9 cellular contexts compared by ENCODE assay signal in genomic region chr3:100106094-100106493, GRCh38. TPM values are rescaled to one million over a fixed set of nuclear protein-coding genes. Genes with fewer than 3 reads are reported as not detected.
DNase-seq lines count a peak whose midpoint lies in the region; ATAC-seq and TF ChIP-seq lines count a peak whose summit lies in the region.
"Had no signal": no experiment of that assay in that cellular context is flagged by ENCODE, and none has a peak within 500 bp of the region (broad histone marks: within the 10 kb centered on the region; RNA-seq: fewer than 3 reads in every experiment).

No MANE protein-coding gene starts in this region.

- H3K27ac Mint-ChIP-seq in activated CD4-positive, alpha-beta memory T cell treated with anti-CD3 and anti-CD28 coated beads for 36 hours: peak overlapping the region; percentile 69
- H3K27ac Mint-ChIP-seq in CD8-positive, alpha-beta memory T cell: no peak overlapping the region

- no peaks in the 10 kb centered on the region for H3K27me3 Mint-ChIP-seq in activated CD4-positive, alpha-beta memory T cell treated with anti-CD3 and anti-CD28 coated beads for 36 hours
- no peaks in the 10 kb centered on the region for H3K27me3 Mint-ChIP-seq in CD8-positive, alpha-beta memory T cell

- no peak for TF ChIP-seq CTCF in KMS-11 (conservative IDR thresholded peaks at IDR 0.05; ENCODE audit: low read depth, low read length)

- no peak overlapping the region for H4K8ac ChIP-seq in mesendoderm (ENCODE audit: low read depth, low read length)

- H3K23ac ChIP-seq in mesendoderm (ENCODE audit: low read length): no peak overlapping the region

- H2BK120ac ChIP-seq in mesendoderm (ENCODE audit: low read depth, low read length): no peak overlapping the region

- no peaks in the 10 kb centered on the region for H3K9me3 ChIP-seq in CD8-positive, alpha-beta memory T cell (ENCODE audit: low read length)

- H3K36me3 ChIP-seq in KMS-11 (ENCODE audit: insufficient read depth) (no peaks in the 10 kb centered on the region), mesendoderm (ENCODE audit: control insufficient read depth, insufficient read depth, low read length) (no peaks in the 10 kb centered on the region)
- no peaks in the 10 kb centered on the region for H3K36me3 ChIP-seq in CD8-positive, alpha-beta memory T cell (ENCODE audit: insufficient read depth, low read length)

- DNase-seq in DMS153 treated with DMSO at 0.1 percent for 48 hours (lab: John Stamatoyannopoulos, UW; ENCODE audit: unreplicated experiment) (peak; percentile 28), mesendoderm (peak; percentile 51), pons (ENCODE audit: low spot score) (no peak)
- no peak for DNase-seq in activated CD4-positive, alpha-beta memory T cell treated with anti-CD3 and anti-CD28 coated beads for 36 hours
- DNase-seq in CD8-positive, alpha-beta memory T cell: no peak
- DNase-seq: DMS53; stimulated activated CD8-positive, alpha-beta memory T cell treated with anti-CD3 and anti-CD28 coated beads, Interleukin-4, amount 100 ng/mL, for 48 hours had no signal

- no peaks in the 10 kb centered on the region for H4K20me1 ChIP-seq in KMS-11 (ENCODE audit: insufficient read depth)

- no peak overlapping the region for H2AFZ ChIP-seq in KMS-11 (ENCODE audit: low read depth)

- H3K27me3 ChIP-seq in KMS-11 (ENCODE audit: insufficient read depth, low read depth) (no peaks in the 10 kb centered on the region), mesendoderm (ENCODE audit: insufficient read depth, low read length, poor library complexity) (no peaks in the 10 kb centered on the region)
- H3K27me3 ChIP-seq in CD8-positive, alpha-beta memory T cell (ENCODE audit: insufficient read depth, low read length, poor library complexity, severe bottlenecking): no peaks in the 10 kb centered on the region

- no peaks in the 10 kb centered on the region for H3K79me1 ChIP-seq in mesendoderm (ENCODE audit: low read length)

- peaks cover 2% of the 10 kb centered on the region for H3K9me3 Mint-ChIP-seq in activated CD4-positive, alpha-beta memory T cell treated with anti-CD3 and anti-CD28 coated beads for 36 hours
- H3K9me3 Mint-ChIP-seq in CD8-positive, alpha-beta memory T cell: no peaks in the 10 kb centered on the region

- H3K4me3 ChIP-seq in KMS-11 (IDR thresholded peaks at IDR 0.05; ENCODE audit: insufficient read depth, low read depth, low read length) (no peak overlapping the region), mesendoderm (ENCODE audit: low read length) (no peak overlapping the region)
- H3K4me3 ChIP-seq in CD8-positive, alpha-beta memory T cell (ENCODE audit: low read length): no peak overlapping the region

- H3K4me2 ChIP-seq in KMS-11: peak overlapping the region; percentile 83
- H3K4me2 ChIP-seq in mesendoderm (ENCODE audit: low read length): no peak overlapping the region

- no peak overlapping the region for H3K9ac ChIP-seq in KMS-11
- H3K9ac ChIP-seq in mesendoderm (ENCODE audit: low read length): no peak overlapping the region

- ATAC-seq in HG02678 (IDR thresholded peaks at IDR 0.05; ENCODE audit: unreplicated experiment): no peak

- H2AK5ac ChIP-seq in mesendoderm (ENCODE audit: low read length): no peak overlapping the region

- no peak overlapping the region for H3K56ac ChIP-seq in mesendoderm (ENCODE audit: low read length)

- no peak overlapping the region for H2BK5ac ChIP-seq in mesendoderm (ENCODE audit: low read length)

- CTCF ChIA-PET in activated CD4-positive, alpha-beta memory T cell treated with anti-CD3 and anti-CD28 coated beads for 36 hours (lab: Charles Lee): no interaction called here
- CTCF ChIA-PET in CD8-positive, alpha-beta memory T cell (lab: Charles Lee): no interaction called here

- no peak overlapping the region for H2BK15ac ChIP-seq in mesendoderm (replicated peaks; ENCODE audit: low read depth)

- H3K4me3 Mint-ChIP-seq in activated CD4-positive, alpha-beta memory T cell treated with anti-CD3 and anti-CD28 coated beads for 36 hours: no peak overlapping the region
- no peak overlapping the region for H3K4me3 Mint-ChIP-seq in CD8-positive, alpha-beta memory T cell

- peaks cover 29% of the 10 kb centered on the region for H3K4me1 Mint-ChIP-seq in activated CD4-positive, alpha-beta memory T cell treated with anti-CD3 and anti-CD28 coated beads for 36 hours (ENCODE audit: low read depth)
- no peaks in the 10 kb centered on the region for H3K4me1 Mint-ChIP-seq in CD8-positive, alpha-beta memory T cell

- peaks cover 67% of the 10 kb centered on the region for H3K4me1 ChIP-seq in KMS-11 (ENCODE audit: low read depth, poor library complexity, severe bottlenecking)
- no peaks in the 10 kb centered on the region for H3K4me1 ChIP-seq in mesendoderm (ENCODE audit: control insufficient read depth, low read depth, low read length)
- H3K4me1 ChIP-seq in CD8-positive, alpha-beta memory T cell (ENCODE audit: insufficient read depth, low read length): no peaks in the 10 kb centered on the region

- peaks cover 1% of the 10 kb centered on the region for H3K36me3 Mint-ChIP-seq in activated CD4-positive, alpha-beta memory T cell treated with anti-CD3 and anti-CD28 coated beads for 36 hours
- H3K36me3 Mint-ChIP-seq in CD8-positive, alpha-beta memory T cell: peaks cover under 1 to 6% (median 3%) of the 10 kb centered on the region in 3 donors

- H3K18ac ChIP-seq in mesendoderm (ENCODE audit: low read length): peak overlapping the region; percentile 23

- H3K27ac ChIP-seq in KMS-11: peak overlapping the region; percentile 85
- H3K27ac ChIP-seq in mesendoderm (ENCODE audit: low read depth, low read length): no peak overlapping the region
- no peak overlapping the region for H3K27ac ChIP-seq in CD8-positive, alpha-beta memory T cell (ENCODE audit: low read depth, low read length)

- H4K5ac ChIP-seq in mesendoderm (ENCODE audit: low read length): no peak overlapping the region

- POLR2A ChIA-PET in activated CD4-positive, alpha-beta memory T cell treated with anti-CD3 and anti-CD28 coated beads for 36 hours (lab: Charles Lee): no interaction called here
- POLR2A ChIA-PET in CD8-positive, alpha-beta memory T cell (lab: Charles Lee): no interaction called here

- intact Hi-C loops in activated CD4-positive, alpha-beta memory T cell treated with anti-CD3 and anti-CD28 coated beads for 36 hours (cut with micrococcal nuclease): no loop called here

- H3K79me2 ChIP-seq in KMS-11 (ENCODE audit: insufficient read depth, low read depth) (no peaks in the 10 kb centered on the region), mesendoderm (ENCODE audit: control insufficient read depth, insufficient read depth, low read length) (no peaks in the 10 kb centered on the region)

- H3K4ac ChIP-seq in mesendoderm (ENCODE audit: low read depth, low read length): no peak overlapping the region

RNA-seq across cellular contexts. Expression of gene FILIP1L, which starts 8.2 kb away (rescaled TPM):
- under 1 TPM; 0.10 to 0.17 TPM for total RNA-seq in activated CD4-positive, alpha-beta memory T cell treated with anti-CD3 and anti-CD28 coated beads for 36 hours
- polyA plus RNA-seq in mesendoderm (2013, experiment 1 of 2): 1.7 TPM
- 1.5 TPM for polyA plus RNA-seq in mesendoderm (2013, experiment 2 of 2)
- under 1 TPM; 0.20 to 0.27 TPM for total RNA-seq in CD8-positive, alpha-beta memory T cell
- polyA plus RNA-seq in CD8-positive, alpha-beta memory T cell: 0.12 TPM

Comparison
In these comparisons a context has a peak if more than half of its experiments do, and no peak if none do; other contexts are left out.
1. DNase-seq: peak in DMS153 treated with DMSO at 0.1 percent for 48 hours (single experiment) and mesendoderm (single experiment); none in activated CD4-positive, alpha-beta memory T cell treated with anti-CD3 and anti-CD28 coated beads for 36 hours (single experiment), CD8-positive, alpha-beta memory T cell (0 of 5) and pons (single experiment).